ENCODE assay signal across 1 cellular context in genomic region chr7:2451171-2452073, GRCh38.
A peak's percentile ranks its signal among the peaks of the same experiment; 100 is the strongest.
TF ChIP-seq lines count a peak whose summit lies in the region.

No MANE protein-coding gene starts in this region.

TF ChIP-seq in HepG2, 621 proteins besides CTCF, POLR2A, EP300 and RAD21 (continued from another document and continues in another):
- TF ChIP-seq, protein P1, sequence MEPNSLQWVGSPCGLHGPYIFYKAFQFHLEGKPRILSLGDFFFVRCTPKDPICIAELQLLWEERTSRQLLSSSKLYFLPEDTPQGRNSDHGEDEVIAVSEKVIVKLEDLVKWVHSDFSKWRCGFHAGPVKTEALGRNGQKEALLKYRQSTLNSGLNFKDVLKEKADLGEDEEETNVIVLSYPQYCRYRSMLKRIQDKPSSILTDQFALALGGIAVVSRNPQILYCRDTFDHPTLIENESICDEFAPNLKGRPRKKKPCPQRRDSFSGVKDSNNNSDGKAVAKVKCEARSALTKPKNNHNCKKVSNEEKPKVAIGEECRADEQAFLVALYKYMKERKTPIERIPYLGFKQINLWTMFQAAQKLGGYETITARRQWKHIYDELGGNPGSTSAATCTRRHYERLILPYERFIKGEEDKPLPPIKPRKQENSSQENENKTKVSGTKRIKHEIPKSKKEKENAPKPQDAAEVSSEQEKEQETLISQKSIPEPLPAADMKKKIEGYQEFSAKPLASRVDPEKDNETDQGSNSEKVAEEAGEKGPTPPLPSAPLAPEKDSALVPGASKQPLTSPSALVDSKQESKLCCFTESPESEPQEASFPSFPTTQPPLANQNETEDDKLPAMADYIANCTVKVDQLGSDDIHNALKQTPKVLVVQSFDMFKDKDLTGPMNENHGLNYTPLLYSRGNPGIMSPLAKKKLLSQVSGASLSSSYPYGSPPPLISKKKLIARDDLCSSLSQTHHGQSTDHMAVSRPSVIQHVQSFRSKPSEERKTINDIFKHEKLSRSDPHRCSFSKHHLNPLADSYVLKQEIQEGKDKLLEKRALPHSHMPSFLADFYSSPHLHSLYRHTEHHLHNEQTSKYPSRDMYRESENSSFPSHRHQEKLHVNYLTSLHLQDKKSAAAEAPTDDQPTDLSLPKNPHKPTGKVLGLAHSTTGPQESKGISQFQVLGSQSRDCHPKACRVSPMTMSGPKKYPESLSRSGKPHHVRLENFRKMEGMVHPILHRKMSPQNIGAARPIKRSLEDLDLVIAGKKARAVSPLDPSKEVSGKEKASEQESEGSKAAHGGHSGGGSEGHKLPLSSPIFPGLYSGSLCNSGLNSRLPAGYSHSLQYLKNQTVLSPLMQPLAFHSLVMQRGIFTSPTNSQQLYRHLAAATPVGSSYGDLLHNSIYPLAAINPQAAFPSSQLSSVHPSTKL (CRISPR knock-in tag; IDR thresholded peaks at IDR 0.05) = no peak
- TF ChIP-seq KDM5A (IDR thresholded peaks at IDR 0.05; ENCODE audit: borderline replicate concordance, low read length) (no peak), ARHGAP35 (CRISPR knock-in tag; IDR thresholded peaks at IDR 0.05; ENCODE audit: borderline replicate concordance) (peak; percentile 36; the same call in 1 of the 2 replicates), CENPT (CRISPR knock-in tag; IDR thresholded peaks at IDR 0.05; ENCODE audit: low read depth) (peak; percentile 74; the same call in 1 of the 2 replicates), TFDP1 (CRISPR knock-in tag; IDR thresholded peaks at IDR 0.05; ENCODE audit: borderline replicate concordance) (0 out of 2 replicates have a peak, but pooled peaks have one; percentile 43), ZC3H4 (CRISPR knock-in tag; IDR thresholded peaks at IDR 0.05; ENCODE audit: borderline replicate concordance) (no peak), ZFY (CRISPR knock-in tag; IDR thresholded peaks at IDR 0.05) (peak; percentile 69), ZNF10 (CRISPR knock-in tag; IDR thresholded peaks at IDR 0.05; ENCODE audit: borderline replicate concordance, low read depth) (no peak), GFI1 (CRISPR knock-in tag; IDR thresholded peaks at IDR 0.05; ENCODE audit: borderline replicate concordance) (no peak), GMEB1 (CRISPR knock-in tag; IDR thresholded peaks at IDR 0.05; ENCODE audit: borderline replicate concordance) (peak; percentile 36; the same call in 1 of the 2 replicates), ZNF530 (CRISPR knock-in tag; IDR thresholded peaks at IDR 0.05; ENCODE audit: low read depth) (no peak), ZNF24 (IDR thresholded peaks at IDR 0.05) (no peak), RORA (CRISPR knock-in tag; IDR thresholded peaks at IDR 0.05) (no peak), XRCC5 (optimal IDR thresholded peaks at IDR 0.05; ENCODE audit: low read length) (peak; percentile 86), HDAC6 (IDR thresholded peaks at IDR 0.05; ENCODE audit: low read depth, low read length) (no peak), FOXK2 (IDR thresholded peaks at IDR 0.05) (no peak), ZNF644 (CRISPR knock-in tag; IDR thresholded peaks at IDR 0.05; ENCODE audit: low read depth) (no peak), ZNF225 (CRISPR knock-in tag; IDR thresholded peaks at IDR 0.05) (no peak), TBP (CRISPR knock-in tag; IDR thresholded peaks at IDR 0.05) (no peak), ZNF615 (CRISPR knock-in tag; IDR thresholded peaks at IDR 0.05; ENCODE audit: borderline replicate concordance) (no peak), SRF (IDR thresholded peaks at IDR 0.05; ENCODE audit: low read depth, low read length) (no peak), ZNF616 (CRISPR knock-in tag; IDR thresholded peaks at IDR 0.05; ENCODE audit: low read depth) (0 out of 2 replicates have a peak, but pooled peaks have one; percentile 12), ZNF784 (CRISPR knock-in tag; IDR thresholded peaks at IDR 0.05; ENCODE audit: borderline replicate concordance) (no peak), NR1H2 (CRISPR knock-in tag; IDR thresholded peaks at IDR 0.05; ENCODE audit: borderline replicate concordance, low read depth) (no peak), HNRNPK (IDR thresholded peaks at IDR 0.05; ENCODE audit: low read depth, low read length, poor library complexity, severe bottlenecking) (no peak), YEATS4 (CRISPR knock-in tag; IDR thresholded peaks at IDR 0.05; ENCODE audit: borderline replicate concordance) (peak; percentile 35; the same call in 1 of the 2 replicates), ZMYM3 (CRISPR knock-in tag; IDR thresholded peaks at IDR 0.05) (no peak; the same call in none of the 2 replicates), KDM6A (CRISPR knock-in tag; IDR thresholded peaks at IDR 0.05; ENCODE audit: low read depth) (no peak), ZNF17 (CRISPR knock-in tag; IDR thresholded peaks at IDR 0.05) (no peak), HMG20A (CRISPR knock-in tag; IDR thresholded peaks at IDR 0.05; ENCODE audit: borderline replicate concordance) (no peak), ZNF556 (CRISPR knock-in tag; IDR thresholded peaks at IDR 0.05; ENCODE audit: borderline replicate concordance) (peak; percentile 24; the same call in 1 of the 2 replicates)
- TF ChIP-seq, protein P2, sequence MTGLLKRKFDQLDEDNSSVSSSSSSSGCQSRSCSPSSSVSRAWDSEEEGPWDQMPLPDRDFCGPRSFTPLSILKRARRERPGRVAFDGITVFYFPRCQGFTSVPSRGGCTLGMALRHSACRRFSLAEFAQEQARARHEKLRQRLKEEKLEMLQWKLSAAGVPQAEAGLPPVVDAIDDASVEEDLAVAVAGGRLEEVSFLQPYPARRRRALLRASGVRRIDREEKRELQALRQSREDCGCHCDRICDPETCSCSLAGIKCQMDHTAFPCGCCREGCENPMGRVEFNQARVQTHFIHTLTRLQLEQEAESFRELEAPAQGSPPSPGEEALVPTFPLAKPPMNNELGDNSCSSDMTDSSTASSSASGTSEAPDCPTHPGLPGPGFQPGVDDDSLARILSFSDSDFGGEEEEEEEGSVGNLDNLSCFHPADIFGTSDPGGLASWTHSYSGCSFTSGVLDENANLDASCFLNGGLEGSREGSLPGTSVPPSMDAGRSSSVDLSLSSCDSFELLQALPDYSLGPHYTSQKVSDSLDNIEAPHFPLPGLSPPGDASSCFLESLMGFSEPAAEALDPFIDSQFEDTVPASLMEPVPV (CRISPR knock-in tag; IDR thresholded peaks at IDR 0.05) = no peak
- TF ChIP-seq, protein P3, sequence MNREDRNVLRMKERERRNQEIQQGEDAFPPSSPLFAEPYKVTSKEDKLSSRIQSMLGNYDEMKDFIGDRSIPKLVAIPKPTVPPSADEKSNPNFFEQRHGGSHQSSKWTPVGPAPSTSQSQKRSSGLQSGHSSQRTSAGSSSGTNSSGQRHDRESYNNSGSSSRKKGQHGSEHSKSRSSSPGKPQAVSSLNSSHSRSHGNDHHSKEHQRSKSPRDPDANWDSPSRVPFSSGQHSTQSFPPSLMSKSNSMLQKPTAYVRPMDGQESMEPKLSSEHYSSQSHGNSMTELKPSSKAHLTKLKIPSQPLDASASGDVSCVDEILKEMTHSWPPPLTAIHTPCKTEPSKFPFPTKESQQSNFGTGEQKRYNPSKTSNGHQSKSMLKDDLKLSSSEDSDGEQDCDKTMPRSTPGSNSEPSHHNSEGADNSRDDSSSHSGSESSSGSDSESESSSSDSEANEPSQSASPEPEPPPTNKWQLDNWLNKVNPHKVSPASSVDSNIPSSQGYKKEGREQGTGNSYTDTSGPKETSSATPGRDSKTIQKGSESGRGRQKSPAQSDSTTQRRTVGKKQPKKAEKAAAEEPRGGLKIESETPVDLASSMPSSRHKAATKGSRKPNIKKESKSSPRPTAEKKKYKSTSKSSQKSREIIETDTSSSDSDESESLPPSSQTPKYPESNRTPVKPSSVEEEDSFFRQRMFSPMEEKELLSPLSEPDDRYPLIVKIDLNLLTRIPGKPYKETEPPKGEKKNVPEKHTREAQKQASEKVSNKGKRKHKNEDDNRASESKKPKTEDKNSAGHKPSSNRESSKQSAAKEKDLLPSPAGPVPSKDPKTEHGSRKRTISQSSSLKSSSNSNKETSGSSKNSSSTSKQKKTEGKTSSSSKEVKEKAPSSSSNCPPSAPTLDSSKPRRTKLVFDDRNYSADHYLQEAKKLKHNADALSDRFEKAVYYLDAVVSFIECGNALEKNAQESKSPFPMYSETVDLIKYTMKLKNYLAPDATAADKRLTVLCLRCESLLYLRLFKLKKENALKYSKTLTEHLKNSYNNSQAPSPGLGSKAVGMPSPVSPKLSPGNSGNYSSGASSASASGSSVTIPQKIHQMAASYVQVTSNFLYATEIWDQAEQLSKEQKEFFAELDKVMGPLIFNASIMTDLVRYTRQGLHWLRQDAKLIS (CRISPR knock-in tag; IDR thresholded peaks at IDR 0.05) = no peak
- TF ChIP-seq, protein P4, sequence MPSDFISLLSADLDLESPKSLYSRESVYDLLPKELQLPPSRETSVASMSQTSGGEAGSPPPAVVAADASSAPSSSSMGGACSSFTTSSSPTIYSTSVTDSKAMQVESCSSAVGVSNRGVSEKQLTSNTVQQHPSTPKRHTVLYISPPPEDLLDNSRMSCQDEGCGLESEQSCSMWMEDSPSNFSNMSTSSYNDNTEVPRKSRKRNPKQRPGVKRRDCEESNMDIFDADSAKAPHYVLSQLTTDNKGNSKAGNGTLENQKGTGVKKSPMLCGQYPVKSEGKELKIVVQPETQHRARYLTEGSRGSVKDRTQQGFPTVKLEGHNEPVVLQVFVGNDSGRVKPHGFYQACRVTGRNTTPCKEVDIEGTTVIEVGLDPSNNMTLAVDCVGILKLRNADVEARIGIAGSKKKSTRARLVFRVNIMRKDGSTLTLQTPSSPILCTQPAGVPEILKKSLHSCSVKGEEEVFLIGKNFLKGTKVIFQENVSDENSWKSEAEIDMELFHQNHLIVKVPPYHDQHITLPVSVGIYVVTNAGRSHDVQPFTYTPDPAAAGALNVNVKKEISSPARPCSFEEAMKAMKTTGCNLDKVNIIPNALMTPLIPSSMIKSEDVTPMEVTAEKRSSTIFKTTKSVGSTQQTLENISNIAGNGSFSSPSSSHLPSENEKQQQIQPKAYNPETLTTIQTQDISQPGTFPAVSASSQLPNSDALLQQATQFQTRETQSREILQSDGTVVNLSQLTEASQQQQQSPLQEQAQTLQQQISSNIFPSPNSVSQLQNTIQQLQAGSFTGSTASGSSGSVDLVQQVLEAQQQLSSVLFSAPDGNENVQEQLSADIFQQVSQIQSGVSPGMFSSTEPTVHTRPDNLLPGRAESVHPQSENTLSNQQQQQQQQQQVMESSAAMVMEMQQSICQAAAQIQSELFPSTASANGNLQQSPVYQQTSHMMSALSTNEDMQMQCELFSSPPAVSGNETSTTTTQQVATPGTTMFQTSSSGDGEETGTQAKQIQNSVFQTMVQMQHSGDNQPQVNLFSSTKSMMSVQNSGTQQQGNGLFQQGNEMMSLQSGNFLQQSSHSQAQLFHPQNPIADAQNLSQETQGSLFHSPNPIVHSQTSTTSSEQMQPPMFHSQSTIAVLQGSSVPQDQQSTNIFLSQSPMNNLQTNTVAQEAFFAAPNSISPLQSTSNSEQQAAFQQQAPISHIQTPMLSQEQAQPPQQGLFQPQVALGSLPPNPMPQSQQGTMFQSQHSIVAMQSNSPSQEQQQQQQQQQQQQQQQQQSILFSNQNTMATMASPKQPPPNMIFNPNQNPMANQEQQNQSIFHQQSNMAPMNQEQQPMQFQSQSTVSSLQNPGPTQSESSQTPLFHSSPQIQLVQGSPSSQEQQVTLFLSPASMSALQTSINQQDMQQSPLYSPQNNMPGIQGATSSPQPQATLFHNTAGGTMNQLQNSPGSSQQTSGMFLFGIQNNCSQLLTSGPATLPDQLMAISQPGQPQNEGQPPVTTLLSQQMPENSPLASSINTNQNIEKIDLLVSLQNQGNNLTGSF (CRISPR knock-in tag; IDR thresholded peaks at IDR 0.05) = no peak
- TF ChIP-seq, protein P5, sequence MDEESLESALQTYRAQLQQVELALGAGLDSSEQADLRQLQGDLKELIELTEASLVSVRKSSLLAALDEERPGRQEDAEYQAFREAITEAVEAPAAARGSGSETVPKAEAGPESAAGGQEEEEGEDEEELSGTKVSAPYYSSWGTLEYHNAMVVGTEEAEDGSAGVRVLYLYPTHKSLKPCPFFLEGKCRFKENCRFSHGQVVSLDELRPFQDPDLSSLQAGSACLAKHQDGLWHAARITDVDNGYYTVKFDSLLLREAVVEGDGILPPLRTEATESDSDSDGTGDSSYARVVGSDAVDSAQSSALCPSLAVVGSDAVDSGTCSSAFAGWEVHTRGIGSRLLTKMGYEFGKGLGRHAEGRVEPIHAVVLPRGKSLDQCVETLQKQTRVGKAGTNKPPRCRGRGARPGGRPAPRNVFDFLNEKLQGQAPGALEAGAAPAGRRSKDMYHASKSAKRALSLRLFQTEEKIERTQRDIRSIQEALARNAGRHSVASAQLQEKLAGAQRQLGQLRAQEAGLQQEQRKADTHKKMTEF (CRISPR knock-in tag; IDR thresholded peaks at IDR 0.05) = peak; percentile 48; the same call in 1 of the 2 replicates
